Comparison of ENCODE assay signal across 2 cellular contexts in the genomic region with DNA sequence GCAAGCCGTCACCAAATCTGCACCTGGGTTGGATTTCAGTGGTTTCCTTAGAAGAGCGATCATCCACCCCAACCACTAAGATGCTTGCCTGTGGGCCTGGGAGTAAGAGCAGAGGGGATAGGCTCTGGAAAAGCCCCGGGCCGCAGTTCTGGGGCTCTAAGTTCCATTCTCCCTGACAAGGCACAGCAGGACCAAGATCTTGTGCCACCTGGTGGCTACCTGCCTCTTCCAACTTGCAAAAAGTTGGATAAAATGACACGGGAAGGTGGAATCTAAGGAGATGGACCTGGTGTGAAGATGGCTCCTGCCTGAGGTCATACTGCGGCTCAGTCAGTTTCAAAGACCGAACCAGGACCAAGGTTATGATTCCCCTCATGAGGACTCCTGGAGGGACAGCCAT.
A peak's percentile ranks its signal among the peaks of the same experiment; 100 is the strongest.
TF ChIP-seq lines count a peak whose summit lies in the region.

No MANE protein-coding gene starts in this region.

TF ChIP-seq in GM12878, 131 proteins besides CTCF, POLR2A, EP300 and RAD21:
- TF ChIP-seq SRF (IDR thresholded peaks at IDR 0.05; ENCODE audit: low read depth in 2 of 2, low read length in 2 of 2) (no peak), SMC3 (IDR thresholded peaks at IDR 0.05; ENCODE audit: borderline replicate concordance, low read length) (peak; percentile 35; the same call in 1 of the 2 replicates)

TF ChIP-seq in HepG2, 621 proteins besides CTCF, POLR2A, EP300 and RAD21:
- TF ChIP-seq TARDBP (CRISPR knock-in tag; IDR thresholded peaks at IDR 0.05), result no peak
- TF ChIP-seq STAG1 (CRISPR knock-in tag; IDR thresholded peaks at IDR 0.05), result peak; percentile 72
- no peak for TF ChIP-seq ZKSCAN5 (CRISPR knock-in tag; IDR thresholded peaks at IDR 0.05)
- TF ChIP-seq SMC3 (IDR thresholded peaks at IDR 0.05; ENCODE audit: low read length), result peak; percentile 63; the same call in 1 of the 2 replicates
- TF ChIP-seq ZMAT3 (CRISPR knock-in tag; conservative IDR thresholded peaks at IDR 0.05), result no peak
- no peak for TF ChIP-seq ZNF510 (CRISPR knock-in tag; IDR thresholded peaks at IDR 0.05; ENCODE audit: low read depth)
- no peak for TF ChIP-seq ZNF616 (CRISPR knock-in tag; IDR thresholded peaks at IDR 0.05; ENCODE audit: low read depth)
- no peak for TF ChIP-seq AHR (CRISPR knock-in tag; IDR thresholded peaks at IDR 0.05)
- TF ChIP-seq, protein P1, sequence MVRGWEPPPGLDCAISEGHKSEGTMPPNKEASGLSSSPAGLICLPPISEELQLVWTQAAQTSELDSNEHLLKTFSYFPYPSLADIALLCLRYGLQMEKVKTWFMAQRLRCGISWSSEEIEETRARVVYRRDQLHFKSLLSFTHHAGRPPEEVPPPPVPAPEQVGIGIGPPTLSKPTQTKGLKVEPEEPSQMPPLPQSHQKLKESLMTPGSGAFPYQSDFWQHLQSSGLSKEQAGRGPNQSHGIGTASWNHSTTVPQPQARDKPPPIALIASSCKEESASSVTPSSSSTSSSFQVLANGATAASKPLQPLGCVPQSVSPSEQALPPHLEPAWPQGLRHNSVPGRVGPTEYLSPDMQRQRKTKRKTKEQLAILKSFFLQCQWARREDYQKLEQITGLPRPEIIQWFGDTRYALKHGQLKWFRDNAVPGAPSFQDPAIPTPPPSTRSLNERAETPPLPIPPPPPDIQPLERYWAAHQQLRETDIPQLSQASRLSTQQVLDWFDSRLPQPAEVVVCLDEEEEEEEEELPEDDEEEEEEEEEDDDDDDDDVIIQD (CRISPR knock-in tag; IDR thresholded peaks at IDR 0.05; ENCODE audit: low read depth), result no peak
